In genomic region chr5:10611290-10611689, GRCh38 we compare ENCODE assay signal across 25 cellular contexts. TPM values are rescaled to one million over a fixed set of nuclear protein-coding genes. Genes with fewer than 3 reads are reported as not detected.
DNase-seq lines count a peak whose midpoint lies in the region; ATAC-seq and TF ChIP-seq lines count a peak whose summit lies in the region.
"Had no signal": no experiment of that assay in that cellular context is flagged by ENCODE, and none has a peak within 500 bp of the region (broad histone marks: within the 10 kb centered on the region; RNA-seq: fewer than 3 reads in every experiment).

No MANE protein-coding gene starts in this region.

- H3K36me3 ChIP-seq in cardiac muscle cell (no peaks in the 10 kb centered on the region), heart right ventricle (no peaks in the 10 kb centered on the region)
- H3K36me3 ChIP-seq: spleen had no signal

- no peaks in the 10 kb centered on the region for H3K27me3 ChIP-seq in cardiac muscle cell
- no peaks in the 10 kb centered on the region for H3K27me3 ChIP-seq in heart right ventricle
- H3K27me3 ChIP-seq: spleen had no signal

- ATAC-seq in heart right ventricle, result no peak
- no peak for ATAC-seq in HG03521 (IDR thresholded peaks at IDR 0.05; ENCODE audit: unreplicated experiment)
- ATAC-seq: left cardiac atrium; naive thymus-derived CD8-positive, alpha-beta T cell had no signal

- DNase-seq in cardiac muscle cell (ENCODE audit: low read depth in 1 of 2, low spot score in 1 of 2), result peak in 1 of 2 donors; percentile 17
- no peak for DNase-seq in heart right ventricle
- peak; percentile 28 for DNase-seq in amniotic epithelial cell (ENCODE audit: low read depth)
- peak; percentile 75 for DNase-seq in hepatic stellate cell (ENCODE audit: low spot score)
- peak; percentile 40 for DNase-seq in type B pancreatic cell (ENCODE audit: extremely low spot score, unreplicated experiment)
- no peak for DNase-seq in osteocyte (ENCODE audit: extremely low spot score, unreplicated experiment)
- DNase-seq in hippocampal formation (lab: John Stamatoyannopoulos, UW), result no peak
- DNase-seq: activated CD4-positive, alpha-beta T cell treated with anti-CD3 and anti-CD28 coated beads, Interleukin-2, amount 10 ng/mL, durations not matched to agents 24 days and 14 days; activated gamma-delta T cell treated with Interleukin-2 at 50 U/mL for 16 hours; amniotic stem cell; Calu3; effector CD4-positive, alpha-beta T cell; KG1; left cardiac atrium; naive thymus-derived CD8-positive, alpha-beta T cell; NCI-H1694 treated with DMSO at 0.1 percent for 48 hours; NCI-H748 treated with DMSO at 0.1 percent for 48 hours; SIG-M5; spleen; stimulated activated CD4-positive, alpha-beta T cell treated with anti-CD3 and anti-CD28 coated beads, Interleukin-4, amount 100 ng/mL, for 4 hours; substantia nigra; T-helper 1 cell had no signal

- H3K27ac Mint-ChIP-seq in type B pancreatic cell (no peak overlapping the region), osteocyte (ENCODE audit: unreplicated experiment) (no peak overlapping the region)
- H3K27ac Mint-ChIP-seq: activated CD4-positive, alpha-beta T cell treated with anti-CD3 and anti-CD28 coated beads, Interleukin-2, amount 10 ng/mL, durations not matched to agents 24 days and 14 days; naive thymus-derived CD8-positive, alpha-beta T cell; progenitor cell of endocrine pancreas had no signal

- H3K4me3 ChIP-seq in cardiac muscle cell, result no peak overlapping the region
- no peak overlapping the region for H3K4me3 ChIP-seq in heart right ventricle
- H3K4me3 ChIP-seq: A549, spleen had no signal

- intact Hi-C loops in heart right ventricle (cut with DNase I), result no loop called here

- H3K4me1 ChIP-seq in cardiac muscle cell (ENCODE audit: low read depth) (peaks cover 24% of the 10 kb centered on the region), heart right ventricle (peaks cover 4 to 35% (median 23%) of the 10 kb centered on the region in 9 donors)

- H3K27ac ChIP-seq in cardiac muscle cell (peak overlapping the region; percentile 34), heart right ventricle (peak overlapping the region in 1 of 10 donors; percentile 8)
- H3K27ac ChIP-seq: spleen had no signal

- TF ChIP-seq CTCF in cardiac muscle cell (IDR thresholded peaks at IDR 0.05; ENCODE audit: low read depth, low read length) (no peak), heart right ventricle (IDR thresholded peaks at IDR 0.05) (no peak), type B pancreatic cell (conservative IDR thresholded peaks at IDR 0.05) (no peak), osteocyte (IDR thresholded peaks at IDR 0.05) (no peak)

- H3K4me1 Mint-ChIP-seq in type B pancreatic cell (ENCODE audit: unreplicated experiment), result peaks cover 12% of the 10 kb centered on the region
- H3K4me1 Mint-ChIP-seq in osteocyte (ENCODE audit: unreplicated experiment), result peaks cover 18% of the 10 kb centered on the region

- WGBS in heart right ventricle, 2 donors, result 81 to 89% methylated on average over 4 of the region's 4 CpGs

- H3K27me3 Mint-ChIP-seq in type B pancreatic cell (no peaks in the 10 kb centered on the region), osteocyte (ENCODE audit: unreplicated experiment) (no peaks in the 10 kb centered on the region)
- H3K27me3 Mint-ChIP-seq: activated CD4-positive, alpha-beta T cell treated with anti-CD3 and anti-CD28 coated beads, Interleukin-2, amount 10 ng/mL, durations not matched to agents 24 days and 14 days; progenitor cell of endocrine pancreas had no signal

- H3K9me3 ChIP-seq in cardiac muscle cell (ENCODE audit: low read depth), result no peaks in the 10 kb centered on the region
- no peaks in the 10 kb centered on the region for H3K9me3 ChIP-seq in heart right ventricle
- H3K9me3 ChIP-seq: A549, spleen had no signal

- H3K36me3 Mint-ChIP-seq in type B pancreatic cell (no peaks in the 10 kb centered on the region), osteocyte (ENCODE audit: unreplicated experiment) (no peaks in the 10 kb centered on the region)
- H3K36me3 Mint-ChIP-seq: naive thymus-derived CD8-positive, alpha-beta T cell had no signal

- no peaks in the 10 kb centered on the region for H3K9me3 Mint-ChIP-seq in type B pancreatic cell
- H3K9me3 Mint-ChIP-seq in osteocyte (ENCODE audit: unreplicated experiment), result no peaks in the 10 kb centered on the region
- H3K9me3 Mint-ChIP-seq: activated CD4-positive, alpha-beta T cell treated with anti-CD3 and anti-CD28 coated beads, Interleukin-2, amount 10 ng/mL, durations not matched to agents 24 days and 14 days; naive thymus-derived CD8-positive, alpha-beta T cell had no signal

- H3K4me3 Mint-ChIP-seq in type B pancreatic cell (no peak overlapping the region), osteocyte (ENCODE audit: unreplicated experiment) (no peak overlapping the region)
- H3K4me3 Mint-ChIP-seq: activated CD4-positive, alpha-beta T cell treated with anti-CD3 and anti-CD28 coated beads, Interleukin-2, amount 10 ng/mL, durations not matched to agents 24 days and 14 days; naive thymus-derived CD8-positive, alpha-beta T cell had no signal

RNA-seq across cellular contexts. Expression of gene ANKRD33B, which starts 47.4 kb away (rescaled TPM):
- total RNA-seq in cardiac muscle cell, result 6.4 and 14.8 TPM in 2 replicates
- 5.7 and 11.8 TPM in 2 replicates for polyA plus RNA-seq in cardiac muscle cell
- total RNA-seq in heart right ventricle, result 10 to 100 TPM in 6 of 10 donors, 1 to 10 TPM in 4; 1.9 to 33.0 (median 19.8) TPM
- 1 to 10 TPM in 1 of 2 donors, under 1 TPM in 1; 0.46 to 1.2 TPM for polyA plus RNA-seq in heart right ventricle
- 3.4 and 5.4 TPM in 2 replicates for total RNA-seq in type B pancreatic cell (ENCODE audit: low replicate concordance)
- 0.83 and 0.94 TPM in 2 replicates for total RNA-seq in osteocyte

Comparison
In these comparisons a context has a peak if more than half of its experiments do, and no peak if none do; other contexts are left out.
1. DNase-seq: peak in amniotic epithelial cell (single experiment), hepatic stellate cell (single experiment) and type B pancreatic cell (single experiment); none in heart right ventricle (0 of 2), osteocyte (single experiment) and hippocampal formation (0 of 2).